ENCODE assay signal across 8 cellular contexts in the genomic region with DNA sequence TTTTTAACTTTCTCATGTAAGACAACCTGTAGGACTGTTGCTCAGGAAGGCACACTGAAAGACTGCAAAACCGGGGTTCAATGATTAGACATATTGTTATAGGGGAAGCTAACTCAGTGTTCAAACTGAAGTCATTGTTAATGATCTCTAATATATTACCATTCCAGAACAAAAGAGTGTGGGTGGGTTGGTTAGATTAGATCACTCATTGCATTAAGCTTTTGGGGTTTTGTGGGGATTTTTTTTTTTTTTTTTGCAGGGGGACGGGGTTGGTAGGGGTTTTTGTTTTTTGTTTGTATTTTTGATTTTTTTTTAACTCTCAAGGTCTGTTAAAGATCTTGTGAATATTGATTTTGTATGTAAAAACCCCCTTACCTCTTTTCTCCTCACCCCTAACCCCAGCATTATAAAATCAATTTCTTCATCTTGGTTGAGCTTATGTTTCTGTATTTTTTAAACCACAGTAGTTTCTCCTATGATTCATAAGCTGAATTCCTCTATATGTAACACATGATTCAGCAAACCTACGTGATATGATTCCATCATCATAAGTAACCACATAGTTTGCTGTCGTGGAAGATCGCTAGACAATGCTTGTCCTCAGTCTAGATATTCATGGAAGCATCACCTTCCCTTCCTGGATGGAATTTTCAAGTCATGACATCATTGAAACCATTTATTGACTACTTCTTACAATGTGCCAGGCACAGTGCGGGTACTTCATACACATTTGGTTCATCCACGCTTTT.
A peak's percentile ranks its signal among the peaks of the same experiment; 100 is the strongest.
DNase-seq lines count a peak whose midpoint lies in the region; ATAC-seq and TF ChIP-seq lines count a peak whose summit lies in the region.

No MANE protein-coding gene starts in this region.

- H3K27me3 ChIP-seq in GM06990 (replicated peaks; ENCODE audit: control insufficient read depth, insufficient read depth, low read length) (no peaks in the 10 kb centered on the region), GM23338 (ENCODE audit: insufficient read depth) (no peaks in the 10 kb centered on the region), foreskin keratinocyte (no peaks in the 10 kb centered on the region)

- H2AFZ ChIP-seq in GM23338, result no peak overlapping the region

- in situ Hi-C loops in ACHN (cut with HindIII; ENCODE audit: low pct_ligation_motif_present, low pct_unique_long_range_greater_than_20kb, low sequenced_read_pairs), result no loop called here

- no peaks in the 10 kb centered on the region for H3K27me3 Mint-ChIP-seq in GM23338 (ENCODE audit: insufficient read depth, low read depth, poor library complexity)

- no peak for ATAC-seq in GM23338
- ATAC-seq in foreskin keratinocyte, result peak; percentile 97

- H3K4me3 ChIP-seq in GM06990 (replicated peaks; ENCODE audit: low read depth, low read length) (no peak overlapping the region), GM23338 (no peak overlapping the region)

- no peaks in the 10 kb centered on the region for H3K79me2 ChIP-seq in GM23338 (replicated peaks; ENCODE audit: insufficient read depth)

- no peak overlapping the region for H3K4me3 Mint-ChIP-seq in GM23338

- peak overlapping the region; percentile 5; the same call in 1 of the 2 replicates for H3K27ac Mint-ChIP-seq in GM23338

- peaks cover 8% of the 10 kb centered on the region for H3K9me2 ChIP-seq in GM23338 (ENCODE audit: insufficient read depth)

- H3K36me3 Mint-ChIP-seq in GM23338 (ENCODE audit: low read depth), result peaks cover 10% of the 10 kb centered on the region; the same call in 2 of the 3 replicates

- H3K4me1 ChIP-seq in GM23338 (ENCODE audit: insufficient read depth) (peaks cover 37% of the 10 kb centered on the region), foreskin keratinocyte (no peaks in the 10 kb centered on the region)

- POLR2A ChIA-PET in RWPE1 (lab: Yijun Ruan, JAX; ENCODE audit: low non-redundant PET), result no interaction called here

- CTCF ChIA-PET in RWPE1 (lab: Yijun Ruan, JAX), result interaction anchor here (0.6 kb wide), 2 partner anchors 81 to 239 kb away, joined by 4 to 11 read pairs; no protein-coding TSS in a partner anchor

- no peaks in the 10 kb centered on the region for H3F3A ChIP-seq in GM23338 (replicated peaks; ENCODE audit: low read depth)

- H4K20me1 ChIP-seq in GM23338 (replicated peaks; ENCODE audit: insufficient read depth), result no peaks in the 10 kb centered on the region

- H3K36me3 ChIP-seq in GM06990 (ENCODE audit: control insufficient read depth, insufficient read depth, low read length) (no peaks in the 10 kb centered on the region), GM23338 (ENCODE audit: insufficient read depth) (no peaks in the 10 kb centered on the region)

- H3K9me3 Mint-ChIP-seq in GM23338, result peaks cover 12% of the 10 kb centered on the region

- H3K4me1 Mint-ChIP-seq in GM23338, result peaks cover 54% of the 10 kb centered on the region

- DNase-seq in GM06990 (ENCODE audit: extremely low read depth, insufficient read length) (peak; percentile 15), GM23338 (ENCODE audit: low spot score) (no peak), RWPE1 (ENCODE audit: low spot score) (peak; percentile 44), foreskin keratinocyte (peak; percentile 92 to 97), NCI-H82 treated with DMSO at 0.1 percent for 48 hours (lab: John Stamatoyannopoulos, UW; ENCODE audit: unreplicated experiment) (no peak), ACHN (no peak), Ammon's horn (ENCODE audit: low spot score) (no peak)
- DNase-seq in activated CD4-positive, alpha-beta T cell treated with anti-CD3 and anti-CD28 coated beads for 48 hours, result no peak

- no peak for TF ChIP-seq CTCF in GM06990 (IDR thresholded peaks at IDR 0.05; ENCODE audit: insufficient read depth, low read length, poor library complexity, severe bottlenecking)
- no peak for TF ChIP-seq CTCF in GM23338 (conservative IDR thresholded peaks at IDR 0.05; ENCODE audit: low read depth in 2 of 2)
- no peak for TF ChIP-seq CTCF in RWPE1 (conservative IDR thresholded peaks at IDR 0.05; ENCODE audit: low read depth)
- TF ChIP-seq CTCF in foreskin keratinocyte (conservative IDR thresholded peaks at IDR 0.05), result no peak

- H3K4me2 ChIP-seq in GM23338, result no peak overlapping the region

- H3K27ac ChIP-seq in GM23338 (ENCODE audit: low read depth) (no peak overlapping the region), RWPE1 (no peak overlapping the region), foreskin keratinocyte (peak overlapping the region; percentile 91)

TF ChIP-seq in GM23338, 12 proteins besides CTCF, POLR2A, EP300 and RAD21 (continues in another document):
- TF ChIP-seq POLR2AphosphoS5 (IDR thresholded peaks at IDR 0.05; ENCODE audit: low read depth), result no peak
- no peak for TF ChIP-seq CREB1 (CRISPR knock-in tag; IDR thresholded peaks at IDR 0.05; ENCODE audit: low read depth)
- TF ChIP-seq, protein P1, sequence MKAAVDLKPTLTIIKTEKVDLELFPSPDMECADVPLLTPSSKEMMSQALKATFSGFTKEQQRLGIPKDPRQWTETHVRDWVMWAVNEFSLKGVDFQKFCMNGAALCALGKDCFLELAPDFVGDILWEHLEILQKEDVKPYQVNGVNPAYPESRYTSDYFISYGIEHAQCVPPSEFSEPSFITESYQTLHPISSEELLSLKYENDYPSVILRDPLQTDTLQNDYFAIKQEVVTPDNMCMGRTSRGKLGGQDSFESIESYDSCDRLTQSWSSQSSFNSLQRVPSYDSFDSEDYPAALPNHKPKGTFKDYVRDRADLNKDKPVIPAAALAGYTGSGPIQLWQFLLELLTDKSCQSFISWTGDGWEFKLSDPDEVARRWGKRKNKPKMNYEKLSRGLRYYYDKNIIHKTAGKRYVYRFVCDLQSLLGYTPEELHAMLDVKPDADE (IDR thresholded peaks at IDR 0.05), result no peak
- no peak for TF ChIP-seq EZH2 (IDR thresholded peaks at IDR 0.05; ENCODE audit: low read depth, unreplicated experiment)
- TF ChIP-seq, protein P2, sequence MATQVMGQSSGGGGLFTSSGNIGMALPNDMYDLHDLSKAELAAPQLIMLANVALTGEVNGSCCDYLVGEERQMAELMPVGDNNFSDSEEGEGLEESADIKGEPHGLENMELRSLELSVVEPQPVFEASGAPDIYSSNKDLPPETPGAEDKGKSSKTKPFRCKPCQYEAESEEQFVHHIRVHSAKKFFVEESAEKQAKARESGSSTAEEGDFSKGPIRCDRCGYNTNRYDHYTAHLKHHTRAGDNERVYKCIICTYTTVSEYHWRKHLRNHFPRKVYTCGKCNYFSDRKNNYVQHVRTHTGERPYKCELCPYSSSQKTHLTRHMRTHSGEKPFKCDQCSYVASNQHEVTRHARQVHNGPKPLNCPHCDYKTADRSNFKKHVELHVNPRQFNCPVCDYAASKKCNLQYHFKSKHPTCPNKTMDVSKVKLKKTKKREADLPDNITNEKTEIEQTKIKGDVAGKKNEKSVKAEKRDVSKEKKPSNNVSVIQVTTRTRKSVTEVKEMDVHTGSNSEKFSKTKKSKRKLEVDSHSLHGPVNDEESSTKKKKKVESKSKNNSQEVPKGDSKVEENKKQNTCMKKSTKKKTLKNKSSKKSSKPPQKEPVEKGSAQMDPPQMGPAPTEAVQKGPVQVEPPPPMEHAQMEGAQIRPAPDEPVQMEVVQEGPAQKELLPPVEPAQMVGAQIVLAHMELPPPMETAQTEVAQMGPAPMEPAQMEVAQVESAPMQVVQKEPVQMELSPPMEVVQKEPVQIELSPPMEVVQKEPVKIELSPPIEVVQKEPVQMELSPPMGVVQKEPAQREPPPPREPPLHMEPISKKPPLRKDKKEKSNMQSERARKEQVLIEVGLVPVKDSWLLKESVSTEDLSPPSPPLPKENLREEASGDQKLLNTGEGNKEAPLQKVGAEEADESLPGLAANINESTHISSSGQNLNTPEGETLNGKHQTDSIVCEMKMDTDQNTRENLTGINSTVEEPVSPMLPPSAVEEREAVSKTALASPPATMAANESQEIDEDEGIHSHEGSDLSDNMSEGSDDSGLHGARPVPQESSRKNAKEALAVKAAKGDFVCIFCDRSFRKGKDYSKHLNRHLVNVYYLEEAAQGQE (IDR thresholded peaks at IDR 0.05; ENCODE audit: unreplicated experiment), result no peak
- TF ChIP-seq JUNB (IDR thresholded peaks at IDR 0.05; ENCODE audit: unreplicated experiment), result no peak
- TF ChIP-seq ZNF331 (CRISPR knock-in tag; IDR thresholded peaks at IDR 0.05; ENCODE audit: low read depth), result no peak
- TF ChIP-seq NANOG (IDR thresholded peaks at IDR 0.05; ENCODE audit: borderline replicate concordance), result no peak

Comparison
In these comparisons a context has a peak if more than half of its experiments do, and no peak if none do; other contexts are left out.
1. DNase-seq: peak in GM06990 (single experiment), RWPE1 (single experiment) and foreskin keratinocyte (2 of 2); none in GM23338 (single experiment), NCI-H82 treated with DMSO at 0.1 percent for 48 hours (single experiment), ACHN (single experiment), activated CD4-positive, alpha-beta T cell treated with anti-CD3 and anti-CD28 coated beads for 48 hours (single experiment) and Ammon's horn (single experiment).